ENCODE assay signal across 8 cellular contexts in genomic region chrX:154804957-154805695, GRCh38. TPM values are rescaled to one million over a fixed set of nuclear protein-coding genes. Genes with fewer than 3 reads are reported as not detected.
DNase-seq lines count a peak whose midpoint lies in the region; ATAC-seq and TF ChIP-seq lines count a peak whose summit lies in the region.

TSS of gene MPP1 (minus strand) at chrX:154805485. CDS start at chrX:154805373, 112 bp downstream.

- H3K27me3 ChIP-seq in stomach, result peaks cover 0 to 9% (median 0%) of the 10 kb centered on the region in 3 donors

- TF ChIP-seq CTCF in Calu3 (IDR thresholded peaks at IDR 0.05; ENCODE audit: unreplicated experiment) (no peak), RWPE1 (conservative IDR thresholded peaks at IDR 0.05; ENCODE audit: low read depth) (no peak), foreskin fibroblast (IDR thresholded peaks at IDR 0.05; ENCODE audit: low read depth, low read length) (no peak), neural crest cell (conservative IDR thresholded peaks at IDR 0.05) (no peak), stomach (IDR thresholded peaks at IDR 0.05) (no peak)

- peaks cover 2 to 24% (median 8%) of the 10 kb centered on the region in 4 donors for H3K4me1 ChIP-seq in stomach

- no peak for TF ChIP-seq POLR2A in stomach (IDR thresholded peaks at IDR 0.05)

- H3K27me3 Mint-ChIP-seq in Calu3 (ENCODE audit: unreplicated experiment) (peaks cover 61% of the 10 kb centered on the region), neural crest cell (ENCODE audit: low read depth) (peaks cover 68% of the 10 kb centered on the region)

- H3K9me3 Mint-ChIP-seq in Calu3 (ENCODE audit: low read depth, unreplicated experiment), result no peaks in the 10 kb centered on the region
- peaks cover 16% of the 10 kb centered on the region for H3K9me3 Mint-ChIP-seq in neural crest cell

- WGBS in stomach, 5 donors, result 0 to 41% (median 5%) methylated on average over 9 to 64 of the region's 65 CpGs

- intact Hi-C loops in Calu3 (cut with micrococcal nuclease; ENCODE audit: unreplicated experiment) (no loop called here), stomach (cut with DNase I; ENCODE audit: low total_unique reads) (no loop called here)

- H3K27ac ChIP-seq in RWPE1 (peak within 1 kb of the TSS; percentile 58), stomach (peak within 1 kb of the TSS in 4 of 5 donors; percentile 61 to 80 (median 71))

- H3K27ac Mint-ChIP-seq in Calu3 (ENCODE audit: unreplicated experiment), result no peak within 1 kb of the TSS
- no peak within 1 kb of the TSS for H3K27ac Mint-ChIP-seq in neural crest cell (ENCODE audit: unreplicated experiment)

- peak within 1 kb of the TSS; percentile 83 for H3K4me3 Mint-ChIP-seq in Calu3 (ENCODE audit: low read depth, unreplicated experiment)
- peak within 1 kb of the TSS; percentile 86 for H3K4me3 Mint-ChIP-seq in neural crest cell

- no peaks in the 10 kb centered on the region for H3K36me3 ChIP-seq in stomach

- peaks cover 0 to 11% (median 4%) of the 10 kb centered on the region in 4 donors for H3K9me3 ChIP-seq in stomach

- no TSS peak for BruUV-seq in Calu3 (replicated peaks; lab: Mats Ljungman, UMichigan)

- peak within 1 kb of the TSS; percentile 66 to 67 for H3K4me3 ChIP-seq in foreskin fibroblast (ENCODE audit: low read depth in 1 of 2, low read length in 2 of 2)
- H3K4me3 ChIP-seq in stomach, result peak within 1 kb of the TSS; percentile 54 to 67 (median 63)

- DNase-seq in Calu3 (peak; percentile 77), HT-29 (ENCODE audit: low spot score) (peak; percentile 74), RWPE1 (ENCODE audit: low spot score) (peak; percentile 74), activated gamma-delta T cell (lab: John Stamatoyannopoulos, UW) (peak; percentile 55), foreskin fibroblast (peak; percentile 66 to 88), neural crest cell (ENCODE audit: low read depth, low spot score) (peak; percentile 59), stomach (peak; percentile 79)

- ATAC-seq in GM19468 (IDR thresholded peaks at IDR 0.05; ENCODE audit: extremely low read depth, unreplicated experiment), result peak; percentile 76

- POLR2A ChIA-PET in RWPE1 (lab: Yijun Ruan, JAX; ENCODE audit: low non-redundant PET), result no interaction called here

- no peak for TF ChIP-seq EP300 in stomach (IDR thresholded peaks at IDR 0.05)

- CTCF ChIA-PET in Calu3 (lab: Charles Lee), result interaction anchor here (0.5 to 0.8 kb wide), 2 partner anchors 42 to 807 kb away, joined by 3 to 4 read pairs; partner anchors contain the start of genes DKC1 and SPRY3
- CTCF ChIA-PET in RWPE1 (lab: Yijun Ruan, JAX), result no interaction called here

- peaks cover 9% of the 10 kb centered on the region for H3K36me3 Mint-ChIP-seq in Calu3 (ENCODE audit: insufficient read depth, unreplicated experiment)
- H3K36me3 Mint-ChIP-seq in neural crest cell (ENCODE audit: low read depth), result peaks cover 3% of the 10 kb centered on the region

- peaks cover 17% of the 10 kb centered on the region for H3K4me1 Mint-ChIP-seq in Calu3 (ENCODE audit: low read depth, unreplicated experiment)
- H3K4me1 Mint-ChIP-seq in neural crest cell, result peaks cover 22% of the 10 kb centered on the region

RNA-seq across cellular contexts. Expression of gene MPP1, which starts in this region (rescaled TPM):
- total RNA-seq in Calu3 (2022), result 1.3 TPM in 1 of 2 replicates, not detected in the other
- not detected in 2 replicates for total RNA-seq in HT-29 (2014; rRNA removed; shearing (Covaris generic))
- 12.7 and 13.2 TPM in 2 replicates for total RNA-seq in neural crest cell
- total RNA-seq in stomach, result 10 to 100 TPM in 2 of 5 donors, 1 to 10 TPM in 3; 3.5 to 26.4 (median 9.3) TPM
- polyA plus RNA-seq in stomach, result 10 to 100 TPM in 1 of 3 donors, 1 to 10 TPM in 2; 9.0 to 12.8 (median 9.0) TPM

Comparison
In these comparisons a context has a peak if more than half of its experiments do, and no peak if none do; other contexts are left out.
1. Peak in every context shown above with its lines: DNase-seq, ATAC-seq, H3K4me3 ChIP-seq and H3K27ac ChIP-seq.
2. Peak in DNase-seq in HT-29; RNA of the gene not detected or under 1 TPM.